Comparison of ENCODE assay signal across 24 cellular contexts in genomic region chrX:2409796-2410195, GRCh38.
"Had no signal": no experiment of that assay in that cellular context is flagged by ENCODE, and none has a peak within 500 bp of the region (broad histone marks: within the 10 kb centered on the region; RNA-seq: fewer than 3 reads in every experiment).

No MANE protein-coding gene starts in this region.

- H3K4me3 Mint-ChIP-seq: dendritic cell treated with granulocyte-macrophage colony-stimulating factor and Interleukin-4, amounts not matched to agents 40 ng/mL and 50 ng/mL, for 4 days; effector memory CD8-positive, alpha-beta T cell; immature natural killer cell; natural killer cell treated with Interleukin-12 subunit alpha and Interleukin-12 subunit beta and Interleukin-15 and Interleukin-18, amount 100 ng/mL, for 72 hours; stimulated activated memory B cell treated with anti-CD40 and anti-IgM and Interleukin-4, amounts not matched to agents 10 μg/mL and 1 μg/mL and 100 μg/mL, for 72 hours; stimulated activated naive CD8-positive, alpha-beta T cell treated with anti-CD3 and anti-CD28 coated beads, Interleukin-15, Interleukin-2, amounts not matched to agents 100 ng/mL and 50 ng/mL, for 24 hours had no signal

- ATAC-seq: effector memory CD8-positive, alpha-beta T cell; gastroesophageal sphincter; left ventricle myocardium superior; natural killer cell treated with Interleukin-12 subunit alpha and Interleukin-12 subunit beta and Interleukin-15 and Interleukin-18, amount 100 ng/mL, for 72 hours; sciatic nerve; stimulated activated memory B cell treated with anti-CD40 and anti-IgM and Interleukin-4, amounts not matched to agents 10 μg/mL and 1 μg/mL and 100 μg/mL, for 72 hours; upper lobe of right lung had no signal

- H3K4me1 Mint-ChIP-seq: immature natural killer cell; stimulated activated memory B cell treated with anti-CD40 and anti-IgM and Interleukin-4, amounts not matched to agents 10 μg/mL and 1 μg/mL and 100 μg/mL, for 72 hours had no signal

- H3K9me3 Mint-ChIP-seq: natural killer cell treated with Interleukin-12 subunit alpha and Interleukin-12 subunit beta and Interleukin-15 and Interleukin-18, amount 100 ng/mL, for 72 hours; stimulated activated memory B cell treated with anti-CD40 and anti-IgM and Interleukin-4, amounts not matched to agents 10 μg/mL and 1 μg/mL and 100 μg/mL, for 72 hours had no signal

- H3K27me3 ChIP-seq: esophagus muscularis mucosa, gastroesophageal sphincter, pancreas, spleen, tibial artery, upper lobe of right lung, vagina had no signal

- H3K27me3 Mint-ChIP-seq: dendritic cell treated with granulocyte-macrophage colony-stimulating factor and Interleukin-4, amounts not matched to agents 40 ng/mL and 50 ng/mL, for 4 days; effector memory CD8-positive, alpha-beta T cell; natural killer cell treated with Interleukin-12 subunit alpha and Interleukin-12 subunit beta and Interleukin-15 and Interleukin-18, amount 100 ng/mL, for 72 hours; progenitor cell of endocrine pancreas; stimulated activated memory B cell treated with anti-CD40 and anti-IgM and Interleukin-4, amounts not matched to agents 10 μg/mL and 1 μg/mL and 100 μg/mL, for 72 hours; stimulated activated naive CD8-positive, alpha-beta T cell treated with anti-CD3 and anti-CD28 coated beads, Interleukin-15, Interleukin-2, amounts not matched to agents 100 ng/mL and 50 ng/mL, for 24 hours had no signal

- H3K27ac Mint-ChIP-seq: dendritic cell treated with granulocyte-macrophage colony-stimulating factor and Interleukin-4, amounts not matched to agents 40 ng/mL and 50 ng/mL, for 4 days; effector memory CD8-positive, alpha-beta T cell; immature natural killer cell; natural killer cell treated with Interleukin-12 subunit alpha and Interleukin-12 subunit beta and Interleukin-15 and Interleukin-18, amount 100 ng/mL, for 72 hours; stimulated activated memory B cell treated with anti-CD40 and anti-IgM and Interleukin-4, amounts not matched to agents 10 μg/mL and 1 μg/mL and 100 μg/mL, for 72 hours; stimulated activated naive CD8-positive, alpha-beta T cell treated with anti-CD3 and anti-CD28 coated beads, Interleukin-15, Interleukin-2, amounts not matched to agents 100 ng/mL and 50 ng/mL, for 24 hours had no signal

- FAIRE-seq: keratinocyte, pancreas had no signal

- H3K4me3 ChIP-seq: esophagus muscularis mucosa, gastroesophageal sphincter, lung, pancreas, spleen, tibial artery, upper lobe of right lung, vagina had no signal

- H3K9me3 ChIP-seq: pancreas, tibial artery, upper lobe of right lung, vagina had no signal

- H3K27ac ChIP-seq: epithelial cell of prostate, esophagus muscularis mucosa, gastroesophageal sphincter, spleen, tibial artery, upper lobe of right lung, vagina had no signal

- H3K4me1 ChIP-seq: esophagus muscularis mucosa, gastroesophageal sphincter, spleen, tibial artery, upper lobe of right lung, vagina had no signal

- DNase-seq: effector memory CD8-positive, alpha-beta T cell; glutamatergic neuron; immature natural killer cell; left cardiac atrium; left ventricle myocardium superior; spleen; stimulated activated CD4-positive, alpha-beta T cell treated with anti-CD3 and anti-CD28 coated beads, Interleukin-15, amount 100 ng/mL, for 24 hours; stimulated activated CD4-positive, alpha-beta T cell treated with anti-CD3 and anti-CD28 coated beads, Interleukin-1b, Interleukin-23, amount 100 ng/mL, for 48 hours; stimulated activated CD4-positive, alpha-beta T cell treated with anti-CD3 and anti-CD28 coated beads, Interleukin-4, amount 100 ng/mL, for 24 hours; tibial artery had no signal
